ENCODE assay signal across 8 cellular contexts in the genomic region with DNA sequence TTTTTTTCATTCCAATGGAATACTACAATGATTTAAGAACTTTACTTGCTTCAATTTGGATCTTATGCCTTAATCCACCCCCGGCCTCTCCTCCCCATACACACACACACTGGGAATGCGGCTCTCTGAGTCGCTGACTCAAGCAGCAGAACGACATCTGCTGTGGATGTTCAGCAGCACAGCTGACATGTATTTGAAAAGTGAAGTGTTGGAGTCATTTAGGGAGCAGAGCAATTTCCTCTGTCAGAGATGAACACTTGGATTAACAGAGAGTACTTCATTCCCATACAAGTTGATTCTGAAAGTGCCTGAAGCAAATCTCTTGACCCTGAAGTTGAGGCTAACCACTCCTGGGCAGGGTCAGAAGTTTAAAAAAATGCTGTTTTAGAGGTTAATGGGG. TPM values are rescaled to one million over a fixed set of nuclear protein-coding genes. Genes with fewer than 3 reads are reported as not detected.
DNase-seq lines count a peak whose midpoint lies in the region; ATAC-seq, FAIRE-seq and TF ChIP-seq lines count a peak whose summit lies in the region.

No MANE protein-coding gene starts in this region.

- peak; percentile 83 for FAIRE-seq in HTR-8/SVneo (lab: Jason Lieb, UNC)

- no peak for TF ChIP-seq POLR2A in body of pancreas (IDR thresholded peaks at IDR 0.05)
- TF ChIP-seq POLR2A in thyroid gland (IDR thresholded peaks at IDR 0.05): no peak

- H3K9me3 ChIP-seq in body of pancreas (no peaks in the 10 kb centered on the region), thyroid gland (no peaks in the 10 kb centered on the region)

- peak; percentile 69 for DNase-seq in HTR-8/SVneo (ENCODE audit: insufficient read length, low spot score)
- peak in 1 of 4 donors; percentile 38 for DNase-seq in body of pancreas
- peak; percentile 62 for DNase-seq in kidney epithelial cell (ENCODE audit: low read depth)
- DNase-seq in thyroid gland: peak; percentile 62 to 72
- no peak for DNase-seq in stimulated activated CD4-positive, alpha-beta T cell treated with anti-CD3 and anti-CD28 coated beads, Interleukin-12 subunit alpha, Interleukin-12 subunit beta, amount 100 ng/mL, for 4 hours
- DNase-seq in stimulated activated CD4-positive, alpha-beta T cell treated with anti-CD3 and anti-CD28 coated beads, Interleukin-15, amount 100 ng/mL, for 24 hours: no peak
- DNase-seq in mesenteric fat pad (ENCODE audit: low spot score): no peak

- H3K4me3 ChIP-seq in body of pancreas: no peak overlapping the region
- no peak overlapping the region for H3K4me3 ChIP-seq in kidney epithelial cell (ENCODE audit: low read depth, low read length)
- H3K4me3 ChIP-seq in thyroid gland (replicated peaks in 1 of 3): no peak overlapping the region

- H3K27me3 ChIP-seq in body of pancreas: no peaks in the 10 kb centered on the region
- no peaks in the 10 kb centered on the region for H3K27me3 ChIP-seq in kidney epithelial cell (ENCODE audit: control insufficient read depth, insufficient read depth, low read length)
- no peaks in the 10 kb centered on the region for H3K27me3 ChIP-seq in thyroid gland

- ATAC-seq in body of pancreas: peak; percentile 42
- no peak for ATAC-seq in GM19452 (IDR thresholded peaks at IDR 0.05; ENCODE audit: unreplicated experiment)

- no peaks in the 10 kb centered on the region for H3K4me1 ChIP-seq in body of pancreas
- H3K4me1 ChIP-seq in thyroid gland: peaks cover 0 to 4% of the 10 kb centered on the region in 2 donors

- no peak overlapping the region for H3K27ac ChIP-seq in body of pancreas
- H3K27ac ChIP-seq in thyroid gland: peak overlapping the region in 1 of 3 donors; percentile 11

- WGBS in body of pancreas, 2 donors: 55 to 61% methylated on average over 4 of the region's 4 CpGs
- 9 to 10% methylated on average over 4 of the region's 4 CpGs for WGBS in thyroid gland, 2 donors

- intact Hi-C loops in body of pancreas (cut with DNase I): no loop called here
- intact Hi-C loops in thyroid gland (cut with DNase I): no loop called here

- H3K36me3 ChIP-seq in body of pancreas (replicated peaks in 1 of 2; ENCODE audit: insufficient read depth in 1 of 2, low read depth in 2 of 2): no peaks in the 10 kb centered on the region
- H3K36me3 ChIP-seq in kidney epithelial cell (ENCODE audit: control insufficient read depth, insufficient read depth, low read length): no peaks in the 10 kb centered on the region
- no peaks in the 10 kb centered on the region for H3K36me3 ChIP-seq in thyroid gland

- no peak for TF ChIP-seq CTCF in body of pancreas (IDR thresholded peaks at IDR 0.05)
- peak; percentile 44 for TF ChIP-seq CTCF in kidney epithelial cell (IDR thresholded peaks at IDR 0.05; ENCODE audit: insufficient read depth, low read length, poor library complexity, severe bottlenecking)
- TF ChIP-seq CTCF in thyroid gland (IDR thresholded peaks at IDR 0.05): peak in 2 of 6 experiments; percentile 33 to 35

RNA-seq across cellular contexts. Expression of gene LAMA4, which starts 27.9 kb away (rescaled TPM):
- 10 to 100 TPM; 10.6 to 27.0 TPM for total RNA-seq in body of pancreas
- total RNA-seq in kidney epithelial cell: 4.7 and 5.6 TPM in 2 replicates
- 10 to 100 TPM; 29.9 to 40.0 (median 35.3) TPM for total RNA-seq in thyroid gland
- total RNA-seq in mesenteric fat pad: 418 TPM

Comparison
In these comparisons a context has a peak if more than half of its experiments do, and no peak if none do; other contexts are left out.
1. DNase-seq: peak in HTR-8/SVneo (single experiment), kidney epithelial cell (single experiment) and thyroid gland (2 of 2); none in stimulated activated CD4-positive, alpha-beta T cell treated with anti-CD3 and anti-CD28 coated beads, Interleukin-12 subunit alpha, Interleukin-12 subunit beta, amount 100 ng/mL, for 4 hours (single experiment), stimulated activated CD4-positive, alpha-beta T cell treated with anti-CD3 and anti-CD28 coated beads, Interleukin-15, amount 100 ng/mL, for 24 hours (single experiment) and mesenteric fat pad (single experiment).
2. RNA of gene LAMA4, which starts 27.9 kb away (total RNA-seq): 418 TPM in mesenteric fat pad (single experiment); 29.9 to 40.0 TPM in thyroid gland, 10.6 to 27.0 TPM in body of pancreas and 4.7 to 5.6 TPM in kidney epithelial cell; every median in the first group is over 10 times any median in the second.